In the genomic region with DNA sequence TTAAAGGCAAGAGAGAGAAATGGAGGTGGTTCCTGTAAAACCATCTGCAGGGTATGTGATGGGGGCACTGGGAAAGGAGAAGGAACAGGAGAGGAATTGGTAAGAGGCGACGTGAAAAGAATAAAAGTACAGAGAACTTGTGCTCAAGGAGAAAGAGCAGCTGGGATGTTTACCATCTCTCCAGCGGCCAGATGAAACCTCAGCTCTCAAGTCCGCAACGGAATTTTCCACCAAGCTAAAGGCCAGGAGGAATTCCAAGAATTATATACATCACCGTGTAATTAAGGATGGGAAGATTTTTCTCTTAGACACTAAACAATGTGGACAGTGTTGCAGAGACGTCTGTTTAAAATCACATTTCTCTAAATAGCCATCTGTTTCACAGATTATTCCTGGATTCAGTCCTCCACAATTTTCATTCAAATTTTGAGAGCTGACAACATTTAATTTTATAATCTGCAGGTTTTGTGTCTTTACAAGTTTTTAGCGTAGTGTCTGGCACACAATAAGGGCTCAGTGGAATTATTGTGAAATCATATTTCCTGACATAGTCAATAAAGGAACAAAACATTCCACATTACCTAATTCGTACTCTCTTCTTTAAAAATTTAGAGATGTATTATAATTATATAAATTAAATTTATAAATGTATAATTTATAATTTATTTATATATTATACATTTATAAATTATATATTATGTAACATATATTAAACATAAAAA, we compare ENCODE assay signal across 1 cellular context.
TF ChIP-seq lines count a peak whose summit lies in the region.

No MANE protein-coding gene starts in this region.

TF ChIP-seq in IMR-90, 13 proteins besides CTCF, POLR2A, EP300 and RAD21:
- no peak for TF ChIP-seq MAZ (IDR thresholded peaks at IDR 0.05; ENCODE audit: borderline replicate concordance, low read depth, low read length)
- no peak for TF ChIP-seq USF2 (IDR thresholded peaks at IDR 0.05; ENCODE audit: low read depth, low read length)
- no peak for TF ChIP-seq BHLHE40 (IDR thresholded peaks at IDR 0.05; ENCODE audit: low read depth, low read length)
- no peak for TF ChIP-seq FOS (IDR thresholded peaks at IDR 0.05; ENCODE audit: low read depth, low read length)
- TF ChIP-seq MAFK (IDR thresholded peaks at IDR 0.05; ENCODE audit: low read depth, low read length): no peak
- TF ChIP-seq CEBPB (IDR thresholded peaks at IDR 0.05; ENCODE audit: low read depth, low read length): peak; percentile 27; the same call in 1 of the 2 replicates
- no peak for TF ChIP-seq NFE2L2 (IDR thresholded peaks at IDR 0.05; ENCODE audit: low read depth, low read length)
